Comparison of ENCODE assay signal across 8 cellular contexts in genomic region chr6:131909408-131910218, GRCh38. TPM values are rescaled to one million over a fixed set of nuclear protein-coding genes. Genes with fewer than 3 reads are reported as not detected.
DNase-seq lines count a peak whose midpoint lies in the region; ATAC-seq lines count a peak whose summit lies in the region.

No MANE protein-coding gene starts in this region.

- no peak overlapping the region for H3K4me3 Mint-ChIP-seq in activated CD4-positive, alpha-beta memory T cell treated with anti-CD3 and anti-CD28 coated beads, Interleukin-2, amount 10 ng/mL, durations not matched to agents 7 days and 5 days

- no peak overlapping the region for H3K27ac Mint-ChIP-seq in activated CD4-positive, alpha-beta memory T cell treated with anti-CD3 and anti-CD28 coated beads, Interleukin-2, amount 10 ng/mL, durations not matched to agents 7 days and 5 days

- CTCF ChIA-PET in activated CD4-positive, alpha-beta memory T cell treated with anti-CD3 and anti-CD28 coated beads, Interleukin-2, amount 10 ng/mL, durations not matched to agents 7 days and 5 days (lab: Charles Lee) = interaction anchor here (0.9 to 2.0 kb wide), 11 partner anchors 13 to 710 kb away, joined by 3 to 17 read pairs (median 4); no protein-coding TSS in a partner anchor

- H3K9me3 Mint-ChIP-seq in activated CD4-positive, alpha-beta memory T cell treated with anti-CD3 and anti-CD28 coated beads, Interleukin-2, amount 10 ng/mL, durations not matched to agents 7 days and 5 days = no peaks in the 10 kb centered on the region

- peak; percentile 98 for ATAC-seq in GM19351 (IDR thresholded peaks at IDR 0.05; ENCODE audit: unreplicated experiment)
- ATAC-seq in HG03378 (IDR thresholded peaks at IDR 0.05; ENCODE audit: unreplicated experiment) = peak; percentile 99

- POLR2A ChIA-PET in activated CD4-positive, alpha-beta memory T cell treated with anti-CD3 and anti-CD28 coated beads, Interleukin-2, amount 10 ng/mL, durations not matched to agents 7 days and 5 days (lab: Charles Lee) = no interaction called here

- no peaks in the 10 kb centered on the region for H3K36me3 Mint-ChIP-seq in activated CD4-positive, alpha-beta memory T cell treated with anti-CD3 and anti-CD28 coated beads, Interleukin-2, amount 10 ng/mL, durations not matched to agents 7 days and 5 days (ENCODE audit: low read depth)

- DNase-seq in COLO668 (lab: John Stamatoyannopoulos, UW; ENCODE audit: unreplicated experiment) (peak; percentile 75), NCI-H774 (lab: John Stamatoyannopoulos, UW) (peak; percentile 79), middle frontal gyrus (ENCODE audit: extremely low spot score, low spot score) (peak; percentile 83)
- DNase-seq in activated CD4-positive, alpha-beta memory T cell treated with anti-CD3 and anti-CD28 coated beads, Interleukin-2, amount 10 ng/mL, durations not matched to agents 7 days and 5 days = peak; percentile 77
- DNase-seq in effector CD8-positive, alpha-beta T cell (lab: John Stamatoyannopoulos, UW) = peak; percentile 42
- DNase-seq in stimulated activated CD8-positive, alpha-beta memory T cell treated with anti-CD3 and anti-CD28 coated beads, Interleukin-7, amount 100 ng/mL, for 48 hours (ENCODE audit: extremely low read depth in 1 of 2, low read depth in 1 of 2) = peak; percentile 14 to 49

- H3K4me1 Mint-ChIP-seq in activated CD4-positive, alpha-beta memory T cell treated with anti-CD3 and anti-CD28 coated beads, Interleukin-2, amount 10 ng/mL, durations not matched to agents 7 days and 5 days = peaks cover 13% of the 10 kb centered on the region

- H3K27me3 Mint-ChIP-seq in activated CD4-positive, alpha-beta memory T cell treated with anti-CD3 and anti-CD28 coated beads, Interleukin-2, amount 10 ng/mL, durations not matched to agents 7 days and 5 days = peaks cover 39% of the 10 kb centered on the region

RNA-seq across cellular contexts. Expression of gene CCN2, which starts 41.6 kb away (rescaled TPM):
- not detected for total RNA-seq in activated CD4-positive, alpha-beta memory T cell treated with anti-CD3 and anti-CD28 coated beads, Interleukin-2, amount 10 ng/mL, durations not matched to agents 7 days and 5 days

Comparison
In these comparisons a context has a peak if more than half of its experiments do, and no peak if none do; other contexts are left out.
1. Peak in every context shown above with its lines: DNase-seq and ATAC-seq.
2. DNase-seq: peak in every context shown above with its lines; median percentile 83 in middle frontal gyrus; 79 in NCI-H774; 77 in activated CD4-positive, alpha-beta memory T cell treated with anti-CD3 and anti-CD28 coated beads, Interleukin-2, amount 10 ng/mL, durations not matched to agents 7 days and 5 days; 75 in COLO668; 42 in effector CD8-positive, alpha-beta T cell; 32 in stimulated activated CD8-positive, alpha-beta memory T cell treated with anti-CD3 and anti-CD28 coated beads, Interleukin-7, amount 100 ng/mL, for 48 hours.